23 cellular contexts compared by ENCODE assay signal in the genomic region with DNA sequence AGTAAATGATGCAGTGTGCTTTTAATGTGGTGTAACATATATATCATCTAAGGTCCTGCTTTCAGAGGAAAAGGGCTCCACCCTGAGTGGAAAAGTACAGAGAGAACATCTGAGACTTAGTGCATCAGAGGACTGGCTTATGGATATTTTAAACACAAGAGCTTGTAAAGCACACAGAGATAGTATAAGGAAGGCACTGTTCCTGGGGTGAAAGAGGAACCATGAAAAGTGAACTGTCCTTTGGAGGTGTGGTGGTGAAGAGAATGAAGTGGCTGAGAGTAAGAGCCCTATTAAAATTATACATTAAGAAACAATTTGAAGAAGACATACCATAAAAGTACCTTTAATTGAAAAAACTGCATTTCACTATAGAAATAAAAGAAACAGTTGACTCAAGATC.
"Had no signal": no experiment of that assay in that cellular context is flagged by ENCODE, and none has a peak within 500 bp of the region (broad histone marks: within the 10 kb centered on the region; RNA-seq: fewer than 3 reads in every experiment).

No MANE protein-coding gene starts in this region.

- H3K27me3 Mint-ChIP-seq: activated naive CD8-positive, alpha-beta T cell; activated T-helper 17 cell treated with anti-CD3 and anti-CD28 coated beads, Interleukin-2, amount 50 U/mL, for 72 hours had no signal

- ATAC-seq: activated T-helper 17 cell treated with anti-CD3 and anti-CD28 coated beads, Interleukin-2, amount 50 U/mL, for 72 hours; PC-3 had no signal

- H3K4me3 Mint-ChIP-seq: activated B cell treated with CpG ODN at 0.5 μM for 24 hours; activated CD4-positive, alpha-beta memory T cell treated with anti-CD3 and anti-CD28 coated beads, Interleukin-2, amount 10 ng/mL, durations not matched to agents 7 days and 5 days; activated naive CD4-positive, alpha-beta T cell treated with anti-CD3 and anti-CD28 coated beads for 36 hours; activated naive CD8-positive, alpha-beta T cell; activated T-helper 17 cell treated with anti-CD3 and anti-CD28 coated beads, Interleukin-2, amount 50 U/mL, for 72 hours; T-helper 1 cell treated with Interleukin-12 subunit alpha and Interleukin-12 subunit beta and Interleukin-4 antibody, amounts not matched to agents 30 μg/mL and 1 μg/mL, for 36 hours had no signal

- H3K4me3 ChIP-seq: cardiac muscle cell, SJCRH30 had no signal

- H3K4me1 Mint-ChIP-seq: activated B cell treated with CpG ODN at 0.5 μM for 24 hours; activated CD4-positive, alpha-beta memory T cell treated with anti-CD3 and anti-CD28 coated beads, Interleukin-2, amount 10 ng/mL, durations not matched to agents 7 days and 5 days; activated T-helper 17 cell treated with anti-CD3 and anti-CD28 coated beads, Interleukin-2, amount 50 U/mL, for 72 hours had no signal

- H3K27me3 ChIP-seq: brain microvascular endothelial cell, cardiac muscle cell, SJCRH30 had no signal

- DNase-seq: activated B cell treated with CpG ODN at 0.5 μM for 24 hours; activated CD4-positive, alpha-beta memory T cell treated with anti-CD3 and anti-CD28 coated beads, Interleukin-2, amount 10 ng/mL, durations not matched to agents 7 days and 5 days; activated CD4-positive, alpha-beta T cell treated with anti-CD3 and anti-CD28 coated beads, Interleukin-2, amount 50 U/mL, for 1 hour; activated gamma-delta T cell; activated naive CD4-positive, alpha-beta T cell treated with anti-CD3 and anti-CD28 coated beads for 36 hours; activated T-cell treated with anti-CD3 and anti-CD28 coated beads for 4 hours; activated T-cell treated with anti-CD3 and anti-CD28 coated beads, Interleukin-2, amount 50 U/mL, for 48 hours; brain microvascular endothelial cell; KBM-7; NCI-H1105 treated with DMSO at 0.1 percent for 48 hours; NCI-H1436 treated with DMSO at 0.1 percent for 48 hours; NCI-H187; NCI-H2081 treated with DMSO at 0.1 percent for 48 hours; NCI-H446; NCI-H524; PC-3; SJCRH30; SK-N-SH; SW 1271 had no signal

- H3K36me3 ChIP-seq: brain microvascular endothelial cell, cardiac muscle cell, SJCRH30 had no signal

- H3K27ac Mint-ChIP-seq: activated B cell treated with CpG ODN at 0.5 μM for 24 hours; activated CD4-positive, alpha-beta memory T cell treated with anti-CD3 and anti-CD28 coated beads, Interleukin-2, amount 10 ng/mL, durations not matched to agents 7 days and 5 days; activated naive CD4-positive, alpha-beta T cell treated with anti-CD3 and anti-CD28 coated beads for 36 hours; activated naive CD8-positive, alpha-beta T cell; activated T-helper 17 cell treated with anti-CD3 and anti-CD28 coated beads, Interleukin-2, amount 50 U/mL, for 72 hours; T-helper 1 cell treated with Interleukin-12 subunit alpha and Interleukin-12 subunit beta and Interleukin-4 antibody, amounts not matched to agents 30 μg/mL and 1 μg/mL, for 36 hours had no signal
